In genomic region chr15:32828507-32829186, GRCh38 we compare ENCODE assay signal across 17 cellular contexts.
DNase-seq lines count a peak whose midpoint lies in the region; ATAC-seq, FAIRE-seq and TF ChIP-seq lines count a peak whose summit lies in the region.
"Had no signal": no experiment of that assay in that cellular context is flagged by ENCODE, and none has a peak within 500 bp of the region (broad histone marks: within the 10 kb centered on the region; RNA-seq: fewer than 3 reads in every experiment).

No MANE protein-coding gene starts in this region.

- H3K9ac ChIP-seq in skeletal muscle satellite cell (ENCODE audit: low read depth, low read length): peak overlapping the region; percentile 74

- H3K9me3 ChIP-seq in skeletal muscle satellite cell (replicated peaks; ENCODE audit: low read length): no peaks in the 10 kb centered on the region
- H3K9me3 ChIP-seq in CD8-positive, alpha-beta T cell (ENCODE audit: low read length): no peaks in the 10 kb centered on the region

- no peaks in the 10 kb centered on the region for H3K4me1 Mint-ChIP-seq in activated T-cell treated with anti-CD3 and anti-CD28 coated beads, Interleukin-2, amount 50 U/mL, for 4 hours (ENCODE audit: low read depth)
- H3K4me1 Mint-ChIP-seq in CD8-positive, alpha-beta T cell (ENCODE audit: low read depth): no peaks in the 10 kb centered on the region

- POLR2A ChIA-PET in CD8-positive, alpha-beta T cell (lab: Charles Lee): no interaction called here

- no peak overlapping the region for H3K4me3 Mint-ChIP-seq in activated T-cell treated with anti-CD3 and anti-CD28 coated beads, Interleukin-2, amount 50 U/mL, for 4 hours
- H3K4me3 Mint-ChIP-seq in CD8-positive, alpha-beta T cell: no peak overlapping the region
- H3K4me3 Mint-ChIP-seq: IgD-negative memory B cell had no signal

- H3K4me3 ChIP-seq in epithelial cell of esophagus (ENCODE audit: low read length) (no peak overlapping the region), skeletal muscle satellite cell (ENCODE audit: low read length) (peak overlapping the region; percentile 40)
- no peak overlapping the region for H3K4me3 ChIP-seq in CD8-positive, alpha-beta T cell (ENCODE audit: low read depth, low read length)

- CTCF ChIA-PET in CD8-positive, alpha-beta T cell (lab: Charles Lee): no interaction called here

- H3K27ac ChIP-seq in CD8-positive, alpha-beta T cell (ENCODE audit: low read depth, low read length): no peak overlapping the region
- H3K27ac ChIP-seq: VCaP had no signal

- no peaks in the 10 kb centered on the region for H3K36me3 ChIP-seq in skeletal muscle satellite cell (ENCODE audit: insufficient read depth, low read length)
- H3K36me3 ChIP-seq in CD8-positive, alpha-beta T cell (ENCODE audit: insufficient read depth, low read length): no peaks in the 10 kb centered on the region

- H3K27me3 Mint-ChIP-seq in activated T-cell treated with anti-CD3 and anti-CD28 coated beads, Interleukin-2, amount 50 U/mL, for 4 hours (ENCODE audit: low read depth): peaks cover 7% of the 10 kb centered on the region
- peaks cover 8% of the 10 kb centered on the region for H3K27me3 Mint-ChIP-seq in CD8-positive, alpha-beta T cell (ENCODE audit: low read depth)

- no peak for FAIRE-seq in GM12892 (lab: Jason Lieb, UNC)
- FAIRE-seq: D721Med had no signal

- TF ChIP-seq POLR2A in GM12892 (IDR thresholded peaks at IDR 0.05; ENCODE audit: low read depth, low read length): no peak

- H3K36me3 Mint-ChIP-seq in activated T-cell treated with anti-CD3 and anti-CD28 coated beads, Interleukin-2, amount 50 U/mL, for 4 hours (ENCODE audit: insufficient read depth): no peaks in the 10 kb centered on the region
- H3K36me3 Mint-ChIP-seq in CD8-positive, alpha-beta T cell: no peaks in the 10 kb centered on the region
- H3K36me3 Mint-ChIP-seq: IgD-negative memory B cell had no signal

- H3K27me3 ChIP-seq in skeletal muscle satellite cell (ENCODE audit: control insufficient read depth, insufficient read depth, low read length): no peaks in the 10 kb centered on the region
- H3K27me3 ChIP-seq in CD8-positive, alpha-beta T cell (ENCODE audit: insufficient read depth, low read length): no peaks in the 10 kb centered on the region

- intact Hi-C loops in CD8-positive, alpha-beta T cell (cut with DNase I, micrococcal nuclease): no loop called here

- peak; percentile 77 for DNase-seq in GM03348 (ENCODE audit: low spot score)
- peak; percentile 9 for DNase-seq in OCI-M1 (lab: John Stamatoyannopoulos, UW)
- DNase-seq in epithelial cell of esophagus (ENCODE audit: low read depth): peak; percentile 45
- no peak for DNase-seq in DMS153 (lab: John Stamatoyannopoulos, UW)
- DNase-seq in GM12892 (ENCODE audit: insufficient read length): no peak
- no peak for DNase-seq in activated T-cell treated with anti-CD3 and anti-CD28 coated beads, Interleukin-2, amount 50 U/mL, for 4 hours
- no peak for DNase-seq in CD8-positive, alpha-beta T cell
- DNase-seq: activated naive CD4-positive, alpha-beta T cell; caudate nucleus; NCI-H1694; NCI-H82; nucleus accumbens; SIG-M5 had no signal

- H3K9me3 Mint-ChIP-seq in activated T-cell treated with anti-CD3 and anti-CD28 coated beads, Interleukin-2, amount 50 U/mL, for 4 hours: no peaks in the 10 kb centered on the region
- H3K9me3 Mint-ChIP-seq in CD8-positive, alpha-beta T cell: no peaks in the 10 kb centered on the region

- no peak overlapping the region for H3K27ac Mint-ChIP-seq in CD8-positive, alpha-beta T cell
- H3K27ac Mint-ChIP-seq: IgD-negative memory B cell had no signal

- no peak for TF ChIP-seq CTCF in epithelial cell of esophagus (IDR thresholded peaks at IDR 0.05; ENCODE audit: insufficient read depth, low read depth, low read length, missing control alignments)
- TF ChIP-seq CTCF in CD8-positive, alpha-beta T cell (IDR thresholded peaks at IDR 0.05): no peak

- peak overlapping the region; percentile 70 for H3K4me2 ChIP-seq in skeletal muscle satellite cell (ENCODE audit: low read length)

- H3K4me1 ChIP-seq in skeletal muscle satellite cell (ENCODE audit: control insufficient read depth, insufficient read depth, low read length): peaks cover 86% of the 10 kb centered on the region
- H3K4me1 ChIP-seq in CD8-positive, alpha-beta T cell (ENCODE audit: insufficient read depth, low read length): no peaks in the 10 kb centered on the region

- no peak for ATAC-seq in activated T-cell treated with anti-CD3 and anti-CD28 coated beads, Interleukin-2, amount 50 U/mL, for 4 hours
- no peak for ATAC-seq in CD8-positive, alpha-beta T cell

Comparison
In these comparisons a context has a peak if more than half of its experiments do, and no peak if none do; other contexts are left out.
1. DNase-seq: peak in GM03348 (single experiment), OCI-M1 (single experiment) and epithelial cell of esophagus (single experiment); none in DMS153 (single experiment), GM12892 (single experiment), activated T-cell treated with anti-CD3 and anti-CD28 coated beads, Interleukin-2, amount 50 U/mL, for 4 hours (single experiment) and CD8-positive, alpha-beta T cell (0 of 7).